Comparison of ENCODE assay signal across 27 cellular contexts in genomic region chr11:33133761-33134160, GRCh38.
"Had no signal": no experiment of that assay in that cellular context is flagged by ENCODE, and none has a peak within 500 bp of the region (broad histone marks: within the 10 kb centered on the region; RNA-seq: fewer than 3 reads in every experiment).

No MANE protein-coding gene starts in this region.

- H3K27ac ChIP-seq: esophagus muscularis mucosa, lower lobe of right lung, neural progenitor cell, skin epidermis, vagina had no signal

- H3K4me1 ChIP-seq: neural progenitor cell had no signal

- H3K36me3 Mint-ChIP-seq: stimulated activated memory B cell treated with anti-CD40 and anti-IgM and Interleukin-4, amounts not matched to agents 10 μg/mL and 1 μg/mL and 100 μg/mL, for 72 hours; type B pancreatic cell had no signal

- H3K36me3 ChIP-seq: esophagus muscularis mucosa, left lung, lower lobe of right lung, vagina had no signal

- H3K9ac ChIP-seq: neural progenitor cell had no signal

- H3K27me3 ChIP-seq: esophagus muscularis mucosa, heart right ventricle, left lung, neural progenitor cell, vagina had no signal

- ATAC-seq: activated T-cell treated with anti-CD3 and anti-CD28 coated beads, Interleukin-2, amount 50 U/mL, for 72 hours; heart right ventricle; naive thymus-derived CD8-positive, alpha-beta T cell; sciatic nerve; stimulated activated memory B cell treated with anti-CD40 and anti-IgM and Interleukin-4, amounts not matched to agents 10 μg/mL and 1 μg/mL and 100 μg/mL, for 72 hours; stimulated activated naive CD8-positive, alpha-beta T cell treated with anti-CD3 and anti-CD28 coated beads, Interleukin-15, amount 100 ng/mL, for 72 hours; T-helper 17 cell had no signal

- H3K9me3 ChIP-seq: esophagus muscularis mucosa, heart right ventricle, left lung, lower lobe of right lung, vagina had no signal

- FAIRE-seq: islet of Langerhans had no signal

- H3K27me3 Mint-ChIP-seq: activated CD4-positive, alpha-beta memory T cell treated with anti-CD3 and anti-CD28 coated beads, Interleukin-2, amount 10 ng/mL, durations not matched to agents 7 days and 5 days; activated CD4-positive, alpha-beta T cell treated with anti-CD3 and anti-CD28 coated beads, Interleukin-2, amount 10 ng/mL, durations not matched to agents 7 days and 5 days; activated naive CD4-positive, alpha-beta T cell treated with anti-CD3 and anti-CD28 coated beads, Interleukin-2, amount 10 ng/mL, durations not matched to agents 7 days and 5 days; activated naive CD8-positive, alpha-beta T cell treated with anti-CD3 and anti-CD28 coated beads, Interleukin-2, amount 10 ng/mL, durations not matched to agents 7 days and 5 days; naive thymus-derived CD8-positive, alpha-beta T cell; stimulated activated memory B cell treated with anti-CD40 and anti-IgM and Interleukin-4, amounts not matched to agents 10 μg/mL and 1 μg/mL and 100 μg/mL, for 72 hours; stimulated activated naive CD8-positive, alpha-beta T cell treated with anti-CD3 and anti-CD28 coated beads, Interleukin-15, amount 100 ng/mL, for 72 hours; T-helper 17 cell; type B pancreatic cell had no signal

- H3K27ac Mint-ChIP-seq: activated CD4-positive, alpha-beta memory T cell treated with anti-CD3 and anti-CD28 coated beads, Interleukin-2, amount 10 ng/mL, durations not matched to agents 7 days and 5 days; activated naive CD4-positive, alpha-beta T cell treated with anti-CD3 and anti-CD28 coated beads, Interleukin-2, amount 10 ng/mL, durations not matched to agents 7 days and 5 days; activated naive CD8-positive, alpha-beta T cell treated with anti-CD3 and anti-CD28 coated beads, Interleukin-2, amount 10 ng/mL, durations not matched to agents 7 days and 5 days; activated T-cell treated with anti-CD3 and anti-CD28 coated beads, Interleukin-2, amount 50 U/mL, for 72 hours; neural progenitor cell; stimulated activated memory B cell treated with anti-CD40 and anti-IgM and Interleukin-4, amounts not matched to agents 10 μg/mL and 1 μg/mL and 100 μg/mL, for 72 hours; stimulated activated naive CD8-positive, alpha-beta T cell treated with anti-CD3 and anti-CD28 coated beads, Interleukin-15, amount 100 ng/mL, for 72 hours; T-helper 17 cell; type B pancreatic cell had no signal

- DNase-seq: activated CD4-positive, alpha-beta memory T cell treated with anti-CD3 and anti-CD28 coated beads, Interleukin-2, amount 10 ng/mL, durations not matched to agents 7 days and 5 days; activated CD4-positive, alpha-beta T cell treated with anti-CD3 and anti-CD28 coated beads for 1 hour; activated CD4-positive, alpha-beta T cell treated with anti-CD3 and anti-CD28 coated beads, Interleukin-2, amount 10 ng/mL, durations not matched to agents 7 days and 5 days; activated gamma-delta T cell; activated naive CD4-positive, alpha-beta T cell treated with anti-CD3 and anti-CD28 coated beads, Interleukin-2, amount 10 ng/mL, durations not matched to agents 7 days and 5 days; activated naive CD8-positive, alpha-beta T cell treated with anti-CD3 and anti-CD28 coated beads, Interleukin-2, amount 10 ng/mL, durations not matched to agents 7 days and 5 days; activated T-cell treated with anti-CD3 and anti-CD28 coated beads, Interleukin-2, amount 50 U/mL, for 72 hours; caudate nucleus; cortex of kidney; foreskin melanocyte; heart right ventricle; left lung; lower lobe of right lung; mesenchymal stem cell; naive thymus-derived CD8-positive, alpha-beta T cell; stimulated activated CD4-positive, alpha-beta T cell treated with anti-CD3 and anti-CD28 coated beads, Interleukin-4, amount 100 ng/mL, for 24 hours; stimulated activated naive CD8-positive, alpha-beta T cell treated with anti-CD3 and anti-CD28 coated beads, Interleukin-15, amount 100 ng/mL, for 72 hours; substantia nigra; T-helper 17 cell had no signal

- H3K4me1 Mint-ChIP-seq: neural progenitor cell had no signal

- H3K4me3 Mint-ChIP-seq: activated CD4-positive, alpha-beta memory T cell treated with anti-CD3 and anti-CD28 coated beads, Interleukin-2, amount 10 ng/mL, durations not matched to agents 7 days and 5 days; activated CD4-positive, alpha-beta T cell treated with anti-CD3 and anti-CD28 coated beads, Interleukin-2, amount 10 ng/mL, durations not matched to agents 7 days and 5 days; activated naive CD4-positive, alpha-beta T cell treated with anti-CD3 and anti-CD28 coated beads, Interleukin-2, amount 10 ng/mL, durations not matched to agents 7 days and 5 days; activated naive CD8-positive, alpha-beta T cell treated with anti-CD3 and anti-CD28 coated beads, Interleukin-2, amount 10 ng/mL, durations not matched to agents 7 days and 5 days; activated T-cell treated with anti-CD3 and anti-CD28 coated beads, Interleukin-2, amount 50 U/mL, for 72 hours; naive thymus-derived CD8-positive, alpha-beta T cell; neural progenitor cell; stimulated activated memory B cell treated with anti-CD40 and anti-IgM and Interleukin-4, amounts not matched to agents 10 μg/mL and 1 μg/mL and 100 μg/mL, for 72 hours; stimulated activated naive CD8-positive, alpha-beta T cell treated with anti-CD3 and anti-CD28 coated beads, Interleukin-15, amount 100 ng/mL, for 72 hours; T-helper 17 cell; type B pancreatic cell had no signal

- H3K9me3 Mint-ChIP-seq: activated CD4-positive, alpha-beta memory T cell treated with anti-CD3 and anti-CD28 coated beads, Interleukin-2, amount 10 ng/mL, durations not matched to agents 7 days and 5 days; activated CD4-positive, alpha-beta T cell treated with anti-CD3 and anti-CD28 coated beads, Interleukin-2, amount 10 ng/mL, durations not matched to agents 7 days and 5 days; activated naive CD4-positive, alpha-beta T cell treated with anti-CD3 and anti-CD28 coated beads, Interleukin-2, amount 10 ng/mL, durations not matched to agents 7 days and 5 days; activated naive CD8-positive, alpha-beta T cell treated with anti-CD3 and anti-CD28 coated beads, Interleukin-2, amount 10 ng/mL, durations not matched to agents 7 days and 5 days; activated T-cell treated with anti-CD3 and anti-CD28 coated beads, Interleukin-2, amount 50 U/mL, for 72 hours; naive thymus-derived CD8-positive, alpha-beta T cell; neural progenitor cell; stimulated activated memory B cell treated with anti-CD40 and anti-IgM and Interleukin-4, amounts not matched to agents 10 μg/mL and 1 μg/mL and 100 μg/mL, for 72 hours; stimulated activated naive CD8-positive, alpha-beta T cell treated with anti-CD3 and anti-CD28 coated beads, Interleukin-15, amount 100 ng/mL, for 72 hours; type B pancreatic cell had no signal

- H3K4me3 ChIP-seq: esophagus muscularis mucosa, heart right ventricle, left lung, lower lobe of right lung, neural progenitor cell, skin epidermis, vagina had no signal
